ENCODE assay signal across 8 cellular contexts in the genomic region with DNA sequence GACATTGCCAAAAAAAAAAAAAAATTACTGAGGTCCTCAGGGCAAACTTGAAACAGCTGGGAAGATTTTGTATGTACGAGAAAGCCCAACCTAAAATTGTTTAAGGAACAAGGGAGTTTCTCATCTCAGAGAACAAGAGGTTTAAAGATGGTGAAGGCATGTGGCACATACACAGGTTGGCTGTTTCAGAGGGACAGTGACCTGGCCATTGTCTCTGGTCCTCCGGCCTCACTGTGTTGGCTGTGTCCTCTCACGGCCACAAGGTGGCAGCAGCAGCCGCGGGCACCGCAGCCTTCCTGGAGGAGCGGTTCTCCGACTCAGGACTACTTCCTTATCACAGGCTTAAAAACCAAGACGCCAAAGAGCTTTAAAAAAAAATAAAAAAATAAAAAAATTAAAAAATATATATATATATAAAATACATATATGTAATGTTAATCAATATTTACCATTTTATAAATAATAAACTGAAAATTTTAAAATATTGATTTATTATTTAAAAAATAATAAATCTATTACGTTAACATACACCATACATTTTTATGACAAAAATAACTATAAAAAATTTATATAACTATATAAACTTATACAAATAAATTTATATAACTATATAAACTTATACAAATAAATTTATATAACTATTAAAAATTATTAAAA. TPM values are rescaled to one million over a fixed set of nuclear protein-coding genes. Genes with fewer than 3 reads are reported as not detected.
DNase-seq lines count a peak whose midpoint lies in the region; ATAC-seq and TF ChIP-seq lines count a peak whose summit lies in the region.

No MANE protein-coding gene starts in this region.

- no peak overlapping the region for H3K14ac ChIP-seq in neuronal stem cell (ENCODE audit: low read length)

- H3K27me3 Mint-ChIP-seq in activated T-helper 17 cell treated with anti-CD3 and anti-CD28 coated beads, Interleukin-2, amount 50 U/mL, for 72 hours, result no peaks in the 10 kb centered on the region

- no peak overlapping the region for H4K8ac ChIP-seq in neuronal stem cell (ENCODE audit: low read depth, low read length)

- H3K4me1 ChIP-seq in Karpas-422 (ENCODE audit: low read length), result peaks cover 2% of the 10 kb centered on the region; the same call in 1 of the 2 replicates
- H3K4me1 ChIP-seq in neuronal stem cell (ENCODE audit: control insufficient read depth in 2 of 2, insufficient read depth in 1 of 2, low read depth in 1 of 2, low read length in 2 of 2), result no peaks in the 10 kb centered on the region
- H3K4me1 ChIP-seq in testis, result no peaks in the 10 kb centered on the region

- POLR2A ChIA-PET in RWPE1 (lab: Yijun Ruan, JAX; ENCODE audit: low non-redundant PET), result interaction anchor here (0.6 kb wide), 1 partner anchor 302 kb away, joined by 3 read pairs; no protein-coding TSS in a partner anchor

- H2BK15ac ChIP-seq in neuronal stem cell (ENCODE audit: low read length), result no peak overlapping the region

- H3K4ac ChIP-seq in neuronal stem cell (ENCODE audit: low read length), result no peak overlapping the region

- H3K4me1 Mint-ChIP-seq in activated T-helper 17 cell treated with anti-CD3 and anti-CD28 coated beads, Interleukin-2, amount 50 U/mL, for 72 hours, result no peaks in the 10 kb centered on the region

- H3K27me3 ChIP-seq in Karpas-422 (ENCODE audit: low read length) (no peaks in the 10 kb centered on the region), neuronal stem cell (ENCODE audit: control insufficient read depth in 3 of 3, insufficient read depth in 3 of 3, low read depth in 1 of 3, low read length in 3 of 3) (no peaks in the 10 kb centered on the region), testis (no peaks in the 10 kb centered on the region)

- H2BK5ac ChIP-seq in neuronal stem cell (ENCODE audit: low read length), result no peak overlapping the region

- 0 out of 2 replicates have a peak overlapping the region, but pooled peaks have one; percentile 3 for H2AFZ ChIP-seq in Karpas-422 (ENCODE audit: low read length)
- H2AFZ ChIP-seq in neuronal stem cell (ENCODE audit: low read length), result no peak overlapping the region

- H2BK120ac ChIP-seq in neuronal stem cell (ENCODE audit: low read depth, low read length), result no peak overlapping the region

- CTCF ChIA-PET in RWPE1 (lab: Yijun Ruan, JAX), result interaction anchor here (0.5 to 3.4 kb wide), 51 partner anchors 10 to 564 kb away, joined by 3 to 34 read pairs (median 4); a partner anchor contains a TSS

- no peaks in the 10 kb centered on the region for H3K79me2 ChIP-seq in Karpas-422 (ENCODE audit: low read length)

- no peak overlapping the region for H2AK5ac ChIP-seq in neuronal stem cell (ENCODE audit: low read depth, low read length)

- H2BK12ac ChIP-seq in neuronal stem cell (ENCODE audit: low read length), result no peak overlapping the region

- no peak overlapping the region for H3K9ac ChIP-seq in Karpas-422 (ENCODE audit: low read length)
- no peak overlapping the region for H3K9ac ChIP-seq in neuronal stem cell (ENCODE audit: low read depth, low read length, poor library complexity)

- no peaks in the 10 kb centered on the region for H4K20me1 ChIP-seq in Karpas-422 (ENCODE audit: insufficient read depth, low read depth, low read length)

- WGBS in neuronal stem cell (ENCODE audit: extremely low coverage in 2 of 2, insufficient read length in 2 of 2, insufficient replicate concordance in 1 of 2), 2 donors, result 100% methylated on average over 1 of the region's 10 CpGs; no CpG with 5 or more reads in 1 of the 2 donors
- 6 to 9% methylated on average over 10 of the region's 10 CpGs for WGBS in testis, 2 donors

- intact Hi-C loops in testis (cut with DNase I; ENCODE audit: low total_unique reads), result no loop called here

- no peak overlapping the region for H3K18ac ChIP-seq in neuronal stem cell (ENCODE audit: low read length)

- TF ChIP-seq POLR2A in testis (IDR thresholded peaks at IDR 0.05), result no peak

- ATAC-seq in GM21447 (IDR thresholded peaks at IDR 0.05; ENCODE audit: unreplicated experiment), result peak; percentile 77
- ATAC-seq in activated T-helper 17 cell treated with anti-CD3 and anti-CD28 coated beads, Interleukin-2, amount 50 U/mL, for 72 hours (replicated peaks), result peak; percentile 95

- H4K91ac ChIP-seq in neuronal stem cell (ENCODE audit: low read depth, low read length, poor library complexity), result no peak overlapping the region

- no peak overlapping the region for H3K4me3 ChIP-seq in Karpas-422 (ENCODE audit: low read length)
- no peak overlapping the region for H3K4me3 ChIP-seq in fibroblast of the aortic adventitia (ENCODE audit: low read depth, low read length)
- H3K4me3 ChIP-seq in neuronal stem cell (ENCODE audit: low read length in 2 of 2), result no peak overlapping the region
- H3K4me3 ChIP-seq in testis, result no peak overlapping the region

- H3K9me2 ChIP-seq in Karpas-422 (replicated peaks; ENCODE audit: insufficient read depth, low read length), result no peaks in the 10 kb centered on the region

- H3K9me3 Mint-ChIP-seq in activated T-helper 17 cell treated with anti-CD3 and anti-CD28 coated beads, Interleukin-2, amount 50 U/mL, for 72 hours, result no peaks in the 10 kb centered on the region

- H3K27ac ChIP-seq in Karpas-422 (ENCODE audit: low read length) (no peak overlapping the region), RWPE1 (peak overlapping the region; percentile 50), neuronal stem cell (replicated peaks; ENCODE audit: low read length) (no peak overlapping the region), testis (no peak overlapping the region)

- no peak overlapping the region for H3K27ac Mint-ChIP-seq in activated T-helper 17 cell treated with anti-CD3 and anti-CD28 coated beads, Interleukin-2, amount 50 U/mL, for 72 hours

- DNase-seq in D341Med (ENCODE audit: low spot score) (peak; percentile 88), Karpas-422 (peak; percentile 93), RWPE1 (ENCODE audit: low spot score) (peak; percentile 74), fibroblast of the aortic adventitia (ENCODE audit: low read depth) (peak; percentile 82), neuronal stem cell (ENCODE audit: low spot score) (peak; percentile 67), testis (peak; percentile 88)

- TF ChIP-seq CTCF in RWPE1 (conservative IDR thresholded peaks at IDR 0.05; ENCODE audit: low read depth) (peak; percentile 91), fibroblast of the aortic adventitia (IDR thresholded peaks at IDR 0.05; ENCODE audit: insufficient read depth, low read length) (peak; percentile 96), testis (IDR thresholded peaks at IDR 0.05) (peak; percentile 83 to 91 (median 87))

- no peaks in the 10 kb centered on the region for H3K36me3 ChIP-seq in Karpas-422 (ENCODE audit: insufficient read depth, low read length)
- H3K36me3 ChIP-seq in neuronal stem cell (replicated peaks in 1 of 2; ENCODE audit: control insufficient read depth in 2 of 2, insufficient read depth in 2 of 2, low read length in 2 of 2), result peaks cover 0 to 2% of the 10 kb centered on the region in 2 donors
- no peaks in the 10 kb centered on the region for H3K36me3 ChIP-seq in testis (ENCODE audit: low read depth, missing control alignments)

- no peaks in the 10 kb centered on the region for H3K79me1 ChIP-seq in neuronal stem cell (ENCODE audit: low read depth, low read length)

- H3K4me2 ChIP-seq in Karpas-422 (ENCODE audit: low read depth, low read length, poor library complexity, severe bottlenecking) (peak overlapping the region; percentile 33), neuronal stem cell (ENCODE audit: insufficient read depth, low read length, poor library complexity, severe bottlenecking) (no peak overlapping the region)

- H3K9me3 ChIP-seq in Karpas-422 (ENCODE audit: low read length), result no peaks in the 10 kb centered on the region
- H3K9me3 ChIP-seq in neuronal stem cell (replicated peaks in 1 of 2; ENCODE audit: control insufficient read depth in 2 of 2, insufficient read depth in 1 of 2, low read depth in 1 of 2, low read length in 2 of 2), result peaks cover 0 to 1% of the 10 kb centered on the region in 2 donors
- no peaks in the 10 kb centered on the region for H3K9me3 ChIP-seq in testis

- no peaks in the 10 kb centered on the region for H3K36me3 Mint-ChIP-seq in activated T-helper 17 cell treated with anti-CD3 and anti-CD28 coated beads, Interleukin-2, amount 50 U/mL, for 72 hours (ENCODE audit: low read depth)

- no peak overlapping the region for H3K4me3 Mint-ChIP-seq in activated T-helper 17 cell treated with anti-CD3 and anti-CD28 coated beads, Interleukin-2, amount 50 U/mL, for 72 hours

- no peak overlapping the region for H3K23ac ChIP-seq in neuronal stem cell (ENCODE audit: low read depth, low read length, poor library complexity)

RNA-seq across cellular contexts. Expression of a gene that starts 52.8 kb away (rescaled TPM):
- total RNA-seq in Karpas-422 (2014; rRNA removed; shearing (Covaris generic); ENCODE audit: low replicate concordance), result 5.2 and 9.6 TPM in 2 replicates
- 10 to 100 TPM; 11.8 to 19.8 TPM for total RNA-seq in activated T-helper 17 cell treated with anti-CD3 and anti-CD28 coated beads, Interleukin-2, amount 50 U/mL, for 72 hours
- 10.5 and 48.6 TPM in 2 replicates for total RNA-seq in fibroblast of the aortic adventitia (ENCODE audit: low replicate concordance)
- polyA plus RNA-seq in neuronal stem cell (2013, experiment 1 of 2), result 48.7 TPM
- polyA plus RNA-seq in neuronal stem cell (2013, experiment 2 of 2), result 50.5 TPM
- 1 to 10 TPM; 5.0 to 5.7 TPM for total RNA-seq in testis
- polyA plus RNA-seq in testis (ENCODE audit: insufficient read depth, low read depth, low replicate concordance), result 36.6 TPM

RNA-seq across cellular contexts. Expression of a gene that starts 52.9 kb away (rescaled TPM):
- total RNA-seq in Karpas-422 (2014; rRNA removed; shearing (Covaris generic); ENCODE audit: low replicate concordance), result 1.1 and 3.6 TPM in 2 replicates
- 1 to 10 TPM; 4.3 to 6.4 TPM for total RNA-seq in activated T-helper 17 cell treated with anti-CD3 and anti-CD28 coated beads, Interleukin-2, amount 50 U/mL, for 72 hours
- 7.4 and 11.2 TPM in 2 replicates for total RNA-seq in fibroblast of the aortic adventitia (ENCODE audit: low replicate concordance)
- polyA plus RNA-seq in neuronal stem cell (2013, experiment 1 of 2), result 8.5 TPM
- polyA plus RNA-seq in neuronal stem cell (2013, experiment 2 of 2), result 8.5 TPM
- 10 to 100 TPM in 1 of 2 donors, 1 to 10 TPM in 1; 9.8 to 20.2 TPM for total RNA-seq in testis
- polyA plus RNA-seq in testis (ENCODE audit: insufficient read depth, low read depth, low replicate concordance), result 15.2 TPM
